13 cellular contexts compared by ENCODE assay signal in genomic region chr4:138680251-138680650, GRCh38.
DNase-seq lines count a peak whose midpoint lies in the region; TF ChIP-seq lines count a peak whose summit lies in the region.
"Had no signal": no experiment of that assay in that cellular context is flagged by ENCODE, and none has a peak within 500 bp of the region (broad histone marks: within the 10 kb centered on the region; RNA-seq: fewer than 3 reads in every experiment).

No MANE protein-coding gene starts in this region.

- no peaks in the 10 kb centered on the region for H3K9me3 ChIP-seq in WERI-Rb-1 (ENCODE audit: severe bottlenecking)
- H3K9me3 ChIP-seq: BLaER1, Caco-2, HAP-1, SJCRH30 had no signal

- H3K36me3 ChIP-seq in brain microvascular endothelial cell (replicated peaks), result no peaks in the 10 kb centered on the region
- H3K36me3 ChIP-seq in WERI-Rb-1, result no peaks in the 10 kb centered on the region
- H3K36me3 ChIP-seq: BLaER1, HAP-1, SJCRH30 had no signal

- no peaks in the 10 kb centered on the region for H3K27me3 ChIP-seq in brain microvascular endothelial cell (replicated peaks)
- no peaks in the 10 kb centered on the region for H3K27me3 ChIP-seq in WERI-Rb-1 (ENCODE audit: insufficient read depth, low read depth, severe bottlenecking)
- H3K27me3 ChIP-seq: BLaER1, SJCRH30 had no signal

- H3K4me1 Mint-ChIP-seq in osteocyte (ENCODE audit: unreplicated experiment), result peaks cover 16% of the 10 kb centered on the region

- H3K27me3 Mint-ChIP-seq in osteocyte (ENCODE audit: unreplicated experiment), result no peaks in the 10 kb centered on the region

- in situ Hi-C loops in brain microvascular endothelial cell (cut with HindIII; ENCODE audit: low pct_ligation_motif_present, low sequenced_read_pairs), result no loop called here

- H3K4me3 ChIP-seq in brain microvascular endothelial cell (ENCODE audit: low read depth, low read length), result no peak overlapping the region
- no peak overlapping the region for H3K4me3 ChIP-seq in WERI-Rb-1 (ENCODE audit: low read depth, low read length)
- H3K4me3 ChIP-seq: BLaER1, HAP-1, K562, SJCRH30 had no signal

- DNase-seq in LHCN-M2 (ENCODE audit: low read depth), result peak; percentile 10
- peak; percentile 67 for DNase-seq in brain microvascular endothelial cell
- peak; percentile 13 for DNase-seq in iris pigment epithelial cell (ENCODE audit: low read depth)
- DNase-seq in osteocyte (ENCODE audit: extremely low spot score, unreplicated experiment), result no peak
- no peak for DNase-seq in DMS153 treated with DMSO at 0.1 percent for 48 hours (lab: John Stamatoyannopoulos, UW; ENCODE audit: unreplicated experiment)
- DNase-seq in caudate nucleus (lab: John Stamatoyannopoulos, UW), result no peak
- no peak for DNase-seq in WERI-Rb-1

- no peak overlapping the region for H3K27ac ChIP-seq in brain microvascular endothelial cell
- H3K27ac ChIP-seq in caudate nucleus (ENCODE audit: low read depth, low read length), result no peak overlapping the region
- H3K27ac ChIP-seq in WERI-Rb-1, result no peak overlapping the region
- H3K27ac ChIP-seq: BLaER1, SJCRH30 had no signal

- TF ChIP-seq CTCF in brain microvascular endothelial cell (IDR thresholded peaks at IDR 0.05; ENCODE audit: low read depth, low read length, missing control alignments), result no peak
- no peak for TF ChIP-seq CTCF in osteocyte (IDR thresholded peaks at IDR 0.05)
- no peak for TF ChIP-seq CTCF in WERI-Rb-1 (IDR thresholded peaks at IDR 0.05; ENCODE audit: low read depth, low read length)

- no peaks in the 10 kb centered on the region for H3K36me3 Mint-ChIP-seq in osteocyte (ENCODE audit: unreplicated experiment)

- peak overlapping the region; percentile 48 for H3K27ac Mint-ChIP-seq in osteocyte (ENCODE audit: unreplicated experiment)
- H3K27ac Mint-ChIP-seq: CD4-positive, alpha-beta T cell had no signal

- H3K9me3 Mint-ChIP-seq in osteocyte (ENCODE audit: unreplicated experiment), result no peaks in the 10 kb centered on the region
- H3K9me3 Mint-ChIP-seq: CD4-positive, alpha-beta T cell had no signal

- no peak overlapping the region for H3K4me3 Mint-ChIP-seq in osteocyte (ENCODE audit: unreplicated experiment)
- H3K4me3 Mint-ChIP-seq: CD4-positive, alpha-beta T cell had no signal

Comparison
In these comparisons a context has a peak if more than half of its experiments do, and no peak if none do; other contexts are left out.
1. DNase-seq: peak in LHCN-M2 (single experiment), brain microvascular endothelial cell (single experiment) and iris pigment epithelial cell (single experiment); none in osteocyte (single experiment), DMS153 treated with DMSO at 0.1 percent for 48 hours (single experiment), caudate nucleus (0 of 61) and WERI-Rb-1 (single experiment).